In the genomic region with DNA sequence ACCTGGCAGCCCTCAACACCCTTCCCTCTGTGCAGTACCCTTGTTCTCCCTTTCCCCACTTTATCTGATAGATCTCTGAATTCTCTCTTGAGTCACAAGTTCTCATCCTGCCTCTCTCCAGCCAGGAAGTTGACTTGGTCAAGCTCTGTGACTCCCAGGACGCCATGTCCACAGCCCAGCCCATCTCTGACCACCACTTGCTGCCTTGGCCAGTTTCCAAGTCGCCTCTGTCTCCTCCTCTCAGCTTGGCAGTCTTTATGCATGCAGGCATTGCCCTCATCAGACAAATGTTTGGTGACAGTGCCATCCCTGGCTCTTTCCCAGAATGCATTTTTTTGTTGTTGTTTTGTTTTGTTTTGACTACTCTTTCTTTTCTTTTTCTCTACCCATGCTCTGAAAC, we compare ENCODE assay signal across 29 cellular contexts. TPM values are rescaled to one million over a fixed set of nuclear protein-coding genes. Genes with fewer than 3 reads are reported as not detected.
"Had no signal": no experiment of that assay in that cellular context is flagged by ENCODE, and none has a peak within 500 bp of the region (broad histone marks: within the 10 kb centered on the region; RNA-seq: fewer than 3 reads in every experiment).

No MANE protein-coding gene starts in this region.

- H3K27me3 ChIP-seq: adrenal gland, breast epithelium, MG63 had no signal

- ATAC-seq: activated CD8-positive, alpha-beta T cell treated with anti-CD3 and anti-CD28 coated beads, Interleukin-2, amount 10 ng/mL, durations not matched to agents 7 days and 5 days; PC-3; T-helper 17 cell; WTC11 had no signal

- H3K36me3 ChIP-seq: adrenal gland, breast epithelium, MG63 had no signal

- H3K9me3 ChIP-seq: adrenal gland, MG63 had no signal

- DNase-seq: activated CD4-positive, alpha-beta T cell treated with anti-CD3 and anti-CD28 coated beads for 48 hours; activated CD4-positive, alpha-beta T cell treated with anti-CD3 and anti-CD28 coated beads, Interleukin-2, amount 50 U/mL, for 4 hours; activated CD4-positive, CD25-positive, alpha-beta regulatory T cell treated with anti-CD3 and anti-CD28 coated beads, Interleukin-2, amount 50 U/mL, for 72 hours; activated CD8-positive, alpha-beta memory T cell treated with anti-CD3 and anti-CD28 coated beads, Interleukin-2, amount 50 U/mL, for 48 hours; activated CD8-positive, alpha-beta T cell treated with anti-CD3 and anti-CD28 coated beads, Interleukin-2, amount 10 ng/mL, durations not matched to agents 7 days and 5 days; activated naive CD4-positive, alpha-beta T cell treated with anti-CD3 and anti-CD28 coated beads, Interleukin-2, amount 50 U/mL, for 16 hours; activated naive CD8-positive, alpha-beta T cell treated with anti-CD3 and anti-CD28 coated beads, Interleukin-2, amount 10 ng/mL, durations not matched to agents 7 days and 5 days; activated T-cell treated with anti-CD3 and anti-CD28 coated beads, Interleukin-2, amount 50 U/mL, for 1 hour; adrenal gland; anterior cingulate cortex; caudate nucleus; KG1; MG63; MV-4-11; NCI-H1092 treated with DMSO at 0.1 percent for 48 hours; NCI-H1417 treated with DMSO at 0.1 percent for 48 hours; NCI-H1694; NCI-H2029; NCI-H2107; NCI-H2171 treated with DMSO at 0.1 percent for 48 hours; NCI-H226; NCI-H526; PC-3; SIG-M5; T-helper 17 cell; T-helper 9 cell had no signal

- H3K4me1 ChIP-seq: adrenal gland, breast epithelium had no signal

- H3K4me3 ChIP-seq: adrenal gland, breast epithelium, MG63 had no signal

- H3K27ac ChIP-seq: adrenal gland, breast epithelium had no signal

RNA-seq across cellular contexts. Expression of a gene that starts 38.2 kb away (rescaled TPM):
- total RNA-seq: NCI-H460, PC-3 had no signal

RNA-seq across cellular contexts. Expression of a gene that starts 55.2 kb away (rescaled TPM):
- total RNA-seq: PC-3 had no signal
